ENCODE assay signal across 18 cellular contexts in the genomic region with DNA sequence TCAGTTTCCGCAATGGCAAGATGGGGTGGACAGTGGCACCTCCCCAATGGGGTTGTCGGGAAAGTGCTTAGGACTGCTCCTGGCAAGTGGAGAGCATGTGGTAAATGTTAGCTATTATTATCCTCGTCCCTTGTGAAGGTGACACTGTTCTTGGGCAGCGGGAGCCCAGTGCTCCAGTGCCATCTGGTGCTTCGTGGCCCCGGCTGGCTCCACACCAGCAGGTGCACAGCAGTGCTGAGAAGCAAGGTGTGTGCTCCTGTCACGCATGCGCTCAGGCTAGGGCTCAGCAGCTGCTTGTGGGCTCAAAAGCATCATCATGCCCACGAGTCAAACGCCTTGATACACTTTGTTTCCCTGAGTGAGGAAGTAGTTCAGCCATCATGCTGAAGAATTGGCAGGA. TPM values are rescaled to one million over a fixed set of nuclear protein-coding genes. Genes with fewer than 3 reads are reported as not detected.
DNase-seq lines count a peak whose midpoint lies in the region; ATAC-seq and TF ChIP-seq lines count a peak whose summit lies in the region.
"Had no signal": no experiment of that assay in that cellular context is flagged by ENCODE, and none has a peak within 500 bp of the region (broad histone marks: within the 10 kb centered on the region; RNA-seq: fewer than 3 reads in every experiment).

No MANE protein-coding gene starts in this region.

- intact Hi-C loops in Right ventricle myocardium inferior (cut with DNase I): no loop called here

- H3K4me1 ChIP-seq in right atrium auricular region: peaks cover 0 to 29% of the 10 kb centered on the region in 2 donors
- H3K4me1 ChIP-seq: Caco-2, prostate gland had no signal

- no peaks in the 10 kb centered on the region for H3K36me3 ChIP-seq in right atrium auricular region
- H3K36me3 ChIP-seq: prostate gland, stomach had no signal

- no peak overlapping the region for H3K27ac ChIP-seq in right atrium auricular region
- peak overlapping the region; percentile 76 for H3K27ac ChIP-seq in angular gyrus (ENCODE audit: low read depth, low read length)
- H3K27ac ChIP-seq: prostate gland, stomach had no signal

- TF ChIP-seq CTCF in right atrium auricular region (IDR thresholded peaks at IDR 0.05): peak in 1 of 2 donors; percentile 44

- DNase-seq in Right ventricle myocardium inferior (ENCODE audit: missing footprints) (no peak), right atrium auricular region (ENCODE audit: low spot score) (no peak), NCI-H2171 treated with DMSO at 0.1 percent for 48 hours (lab: John Stamatoyannopoulos, UW) (peak; percentile 94), superior temporal gyrus (ENCODE audit: extremely low spot score) (peak; percentile 8), activated gamma-delta T cell treated with Interleukin-2 at 50 U/mL for 16 hours (no peak), GOT3 (lab: John Stamatoyannopoulos, UW) (no peak)
- no peak for DNase-seq in activated CD4-positive, alpha-beta T cell treated with anti-CD3 and anti-CD28 coated beads for 48 hours
- DNase-seq: Caco-2; foreskin melanocyte; mammary epithelial cell; MV-4-11; naive thymus-derived CD8-positive, alpha-beta T cell; OCI-M1; stimulated activated CD4-positive, alpha-beta T cell treated with anti-CD3 and anti-CD28 coated beads, Interleukin-12 subunit alpha, Interleukin-12 subunit beta, amount 100 ng/mL, for 4 hours; stomach had no signal

- H3K9me3 ChIP-seq in right atrium auricular region: no peaks in the 10 kb centered on the region
- H3K9me3 ChIP-seq: Caco-2, stomach had no signal

- no peak overlapping the region for H3K4me3 ChIP-seq in right atrium auricular region
- H3K4me3 ChIP-seq: prostate gland, stomach had no signal

- no peaks in the 10 kb centered on the region for H3K27me3 ChIP-seq in right atrium auricular region

- peak; percentile 64 for ATAC-seq in Right ventricle myocardium inferior
- ATAC-seq: naive thymus-derived CD8-positive, alpha-beta T cell had no signal

RNA-seq across cellular contexts. Expression of a gene that starts 24.9 kb away (rescaled TPM):
- total RNA-seq in Right ventricle myocardium inferior (5.1 TPM), right atrium auricular region (1 to 10 TPM; 4.2 to 9.1 TPM)

RNA-seq across cellular contexts. Expression of a gene that starts 34.9 kb away (rescaled TPM):
- total RNA-seq in Right ventricle myocardium inferior: not detected
- not detected for total RNA-seq in right atrium auricular region
- total RNA-seq: Caco-2; endothelial cell of umbilical vein; naive thymus-derived CD8-positive, alpha-beta T cell had no signal

Comparison
In these comparisons a context has a peak if more than half of its experiments do, and no peak if none do; other contexts are left out.
1. DNase-seq: peak in NCI-H2171 treated with DMSO at 0.1 percent for 48 hours (single experiment) and superior temporal gyrus (single experiment); none in Right ventricle myocardium inferior (single experiment), right atrium auricular region (single experiment), activated gamma-delta T cell treated with Interleukin-2 at 50 U/mL for 16 hours (single experiment), GOT3 (single experiment) and activated CD4-positive, alpha-beta T cell treated with anti-CD3 and anti-CD28 coated beads for 48 hours (single experiment).